Comparison of ENCODE assay signal across 10 cellular contexts in the genomic region with DNA sequence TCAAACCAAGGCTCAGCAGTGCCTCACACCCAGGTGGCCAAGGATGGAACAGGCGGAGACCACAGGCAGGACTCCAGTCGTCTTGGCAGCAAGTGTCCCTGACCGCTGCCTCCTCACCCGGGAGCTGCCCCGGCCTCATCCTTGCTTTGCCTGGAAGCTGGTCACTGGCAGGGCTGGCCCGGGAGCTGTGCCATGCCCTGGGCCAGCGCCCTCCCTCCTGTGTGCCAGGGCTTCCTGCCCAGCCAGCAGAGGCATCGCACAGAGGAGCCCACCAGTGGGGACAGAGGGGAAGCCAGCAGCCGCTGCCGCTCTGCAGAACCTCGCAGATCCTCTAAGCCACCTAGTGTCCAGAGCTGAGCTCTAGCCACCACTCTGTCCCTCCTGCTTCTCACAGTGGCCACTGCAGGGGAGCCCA. TPM values are rescaled to one million over a fixed set of nuclear protein-coding genes. Genes with fewer than 3 reads are reported as not detected.
DNase-seq lines count a peak whose midpoint lies in the region; ATAC-seq, FAIRE-seq and TF ChIP-seq lines count a peak whose summit lies in the region.
"Had no signal": no experiment of that assay in that cellular context is flagged by ENCODE, and none has a peak within 500 bp of the region (broad histone marks: within the 10 kb centered on the region; RNA-seq: fewer than 3 reads in every experiment).

No MANE protein-coding gene starts in this region.

- no peaks in the 10 kb centered on the region for H3K27me3 ChIP-seq in pancreas

- intact Hi-C loops in Right ventricle myocardium superior (cut with DNase I) (loop anchor here (2.0 kb wide), 1 partner anchor 98 kb away; no protein-coding TSS in a partner anchor), pancreas (cut with DNase I) (loop anchor here in 1 of 3 donors (10.0 kb wide), 1 partner anchor 104 kb away; no protein-coding TSS in a partner anchor)

- ATAC-seq in Right ventricle myocardium superior (ENCODE audit: poor library complexity) (peak; percentile 89), pancreas (peak; percentile 55 to 82 (median 80)), GM21786 (IDR thresholded peaks at IDR 0.05; ENCODE audit: unreplicated experiment) (no peak), GM18505 (IDR thresholded peaks at IDR 0.05; ENCODE audit: unreplicated experiment) (no peak), HG02970 (IDR thresholded peaks at IDR 0.05; ENCODE audit: low FRiP score, unreplicated experiment) (no peak)

- H3K27ac ChIP-seq in C4-2B (peak overlapping the region; percentile 67), pancreas (peak overlapping the region in 1 of 4 donors; percentile 10)

- peaks cover 6 to 13% (median 7%) of the 10 kb centered on the region in 3 donors for H3K4me1 ChIP-seq in pancreas

- TF ChIP-seq POLR2A in GM18505 (IDR thresholded peaks at IDR 0.05; ENCODE audit: borderline replicate concordance, extremely low read depth, insufficient read depth, insufficient read length): no peak

- H3K4me3 ChIP-seq in pancreas: no peak overlapping the region

- no peaks in the 10 kb centered on the region for H3K36me3 ChIP-seq in pancreas

- peak; percentile 54 for DNase-seq in SK-N-DZ (ENCODE audit: low spot score)
- peak; percentile 81 for DNase-seq in Right ventricle myocardium superior
- DNase-seq in pancreas: peak; percentile 41 to 85 (median 61)
- no peak for DNase-seq in NOMO-1 treated with DMSO at 0.1 percent for 48 hours (lab: John Stamatoyannopoulos, UW; ENCODE audit: unreplicated experiment)
- DNase-seq: GDM1, NCI-H2107 had no signal

- no peak for FAIRE-seq in pancreas (lab: Jason Lieb, UNC)

- H3K9me3 ChIP-seq in pancreas: no peaks in the 10 kb centered on the region

- WGBS in pancreas, 2 donors: 13 to 25% methylated on average over 11 of the region's 11 CpGs

- TF ChIP-seq CTCF in C4-2B (conservative IDR thresholded peaks at IDR 0.05) (no peak; the same call in 1 of the 2 replicates), pancreas (IDR thresholded peaks at IDR 0.05) (peak in 2 of 4 donors; percentile 11 to 18)

RNA-seq across cellular contexts. Expression of gene CASZ1, which starts 7.8 kb away (rescaled TPM):
- 0.92 and 1.3 TPM in 2 replicates for polyA plus RNA-seq in SK-N-DZ (2014; cell fraction: cytosol; rRNA removed)
- 0.47 and 2.3 TPM in 2 replicates for polyA plus RNA-seq in SK-N-DZ (2014; cell fraction: nucleus; rRNA removed)
- total RNA-seq in Right ventricle myocardium superior: 50.3 TPM
- total RNA-seq in pancreas: 10 to 100 TPM; 12.3 to 18.9 (median 13.8) TPM
- 10 to 100 TPM in 1 of 2 donors, 1 to 10 TPM in 1; 6.7 to 16.0 TPM for polyA plus RNA-seq in pancreas

Comparison
In these comparisons a context has a peak if more than half of its experiments do, and no peak if none do; other contexts are left out.
1. ATAC-seq: peak in Right ventricle myocardium superior (single experiment) and pancreas (4 of 4); none in GM21786 (single experiment), GM18505 (single experiment) and HG02970 (single experiment).